In genomic region chr10:70146489-70147488, GRCh38 we compare ENCODE assay signal across 1 cellular context.
TF ChIP-seq lines count a peak whose summit lies in the region.

Gene TYSND1 (minus strand): TSS chr10:70146700. CDS start chr10:70146586, 114 bp downstream.

TF ChIP-seq in GM12878, 131 proteins besides CTCF, POLR2A, EP300 and RAD21 (continued from another document):
- peak; percentile 59 for TF ChIP-seq CUX1 (IDR thresholded peaks at IDR 0.05; ENCODE audit: insufficient replicate concordance, low read depth, low read length)
- TF ChIP-seq LARP7 (IDR thresholded peaks at IDR 0.05): no peak
- TF ChIP-seq SMAD5 (IDR thresholded peaks at IDR 0.05; ENCODE audit: low read depth): peak; percentile 44; the same call in 1 of the 2 replicates
- TF ChIP-seq HDAC2 (IDR thresholded peaks at IDR 0.05): no peak
- peak; percentile 56; the same call in 1 of the 2 replicates for TF ChIP-seq CHD2 (IDR thresholded peaks at IDR 0.05; ENCODE audit: borderline replicate concordance, low read depth, low read length)
- TF ChIP-seq ZNF384 (IDR thresholded peaks at IDR 0.05; ENCODE audit: borderline replicate concordance, low read depth, low read length): peak; percentile 96
- 0 out of 2 replicates have a peak, but pooled peaks have one; percentile 16 for TF ChIP-seq MTA3 (IDR thresholded peaks at IDR 0.05; ENCODE audit: borderline replicate concordance, low read length)
- TF ChIP-seq YY1 (IDR thresholded peaks at IDR 0.05; ENCODE audit: low read depth, low read length): 0 out of 2 replicates have a peak, but pooled peaks have one; percentile 49
- TF ChIP-seq ZNF217 (IDR thresholded peaks at IDR 0.05): 0 out of 2 replicates have a peak, but pooled peaks have one; percentile 0
- peak; percentile 20; the same call in 1 of the 2 replicates for TF ChIP-seq HCFC1 (IDR thresholded peaks at IDR 0.05; ENCODE audit: low read length)
- TF ChIP-seq ATF7 (IDR thresholded peaks at IDR 0.05; ENCODE audit: low read depth): peak; percentile 40; the same call in 1 of the 2 replicates
- TF ChIP-seq HDGF (IDR thresholded peaks at IDR 0.05): peak; percentile 81
- peak; percentile 78 for TF ChIP-seq CREM (IDR thresholded peaks at IDR 0.05; ENCODE audit: low read depth)
- no peak for TF ChIP-seq STAT1 (conservative IDR thresholded peaks at IDR 0.05)
- peak; percentile 88 for TF ChIP-seq CREB1 (IDR thresholded peaks at IDR 0.05; ENCODE audit: low read depth)
- TF ChIP-seq E2F8 (IDR thresholded peaks at IDR 0.05; ENCODE audit: low read depth, partially characterized antibody): peak; percentile 61
- TF ChIP-seq RFX5 (IDR thresholded peaks at IDR 0.05; ENCODE audit: low read depth, low read length): peak; percentile 88
- TF ChIP-seq PKNOX1 (IDR thresholded peaks at IDR 0.05): peak; percentile 51; the same call in 1 of the 2 replicates
- TF ChIP-seq SIN3A (IDR thresholded peaks at IDR 0.05; ENCODE audit: low read depth, low read length): peak; percentile 46; the same call in 1 of the 2 replicates
- TF ChIP-seq RBBP5 (conservative IDR thresholded peaks at IDR 0.05): no peak
- TF ChIP-seq POLR2AphosphoS5 (IDR thresholded peaks at IDR 0.05; ENCODE audit: low read length): peak; percentile 88
- TF ChIP-seq MXI1 (IDR thresholded peaks at IDR 0.05; ENCODE audit: low read depth, low read length): peak; percentile 39; the same call in 1 of the 2 replicates
- TF ChIP-seq POU2F2 (IDR thresholded peaks at IDR 0.05; ENCODE audit: borderline replicate concordance, low read depth, low read length): 0 out of 3 replicates have a peak, but pooled peaks have one; percentile 3
- no peak for TF ChIP-seq NR2C2 (IDR thresholded peaks at IDR 0.05; ENCODE audit: borderline replicate concordance, control insufficient read depth, insufficient read length, low read depth)
- no peak for TF ChIP-seq ESRRA (IDR thresholded peaks at IDR 0.05; ENCODE audit: low read length)
- no peak for TF ChIP-seq USF2 (IDR thresholded peaks at IDR 0.05; ENCODE audit: borderline replicate concordance, low read depth, low read length)
- TF ChIP-seq PRDM15 (CRISPR knock-in tag; IDR thresholded peaks at IDR 0.05): no peak
- peak; percentile 78; the same call in 1 of the 2 replicates for TF ChIP-seq POLR2AphosphoS2 (IDR thresholded peaks at IDR 0.05; ENCODE audit: low read depth, low read length)
- peak; percentile 34 to 65; a peak in 3 of 4 replicates for TF ChIP-seq IKZF2 (IDR thresholded peaks at IDR 0.05)
- no peak for TF ChIP-seq MEF2B (IDR thresholded peaks at IDR 0.05; ENCODE audit: partially characterized antibody, poor library complexity, severe bottlenecking)
- TF ChIP-seq PML (IDR thresholded peaks at IDR 0.05; ENCODE audit: low read length): peak; percentile 75; the same call in 1 of the 2 replicates
- peak; percentile 45; the same call in 1 of the 2 replicates for TF ChIP-seq JUND (IDR thresholded peaks at IDR 0.05; ENCODE audit: low read depth, low read length)
- peak; percentile 69 for TF ChIP-seq BCL3 (IDR thresholded peaks at IDR 0.05; ENCODE audit: borderline replicate concordance, insufficient read depth, low read depth, low read length, poor library complexity, severe bottlenecking)
- no peak; the same call in 1 of the 2 replicates for TF ChIP-seq TBL1XR1 (IDR thresholded peaks at IDR 0.05; ENCODE audit: low read depth, low read length)
- TF ChIP-seq GABPA (IDR thresholded peaks at IDR 0.05; ENCODE audit: low read depth): no peak
- TF ChIP-seq ZSCAN29 (IDR thresholded peaks at IDR 0.05): no peak
- 0 out of 2 replicates have a peak, but pooled peaks have one; percentile 43 for TF ChIP-seq RCOR1 (conservative IDR thresholded peaks at IDR 0.05; ENCODE audit: low read depth, low read length)
- TF ChIP-seq SPI1 (IDR thresholded peaks at IDR 0.05; ENCODE audit: borderline replicate concordance, insufficient read depth, low read depth, low read length): no peak
- TF ChIP-seq IRF5 (IDR thresholded peaks at IDR 0.05; ENCODE audit: borderline replicate concordance): no peak
- TF ChIP-seq RELB (IDR thresholded peaks at IDR 0.05; ENCODE audit: low read depth): peak; percentile 75
- no peak for TF ChIP-seq ZNF274 (IDR thresholded peaks at IDR 0.05; ENCODE audit: insufficient read depth, insufficient read length)
- peak; percentile 47; the same call in 1 of the 2 replicates for TF ChIP-seq MTA2 (IDR thresholded peaks at IDR 0.05; ENCODE audit: low read depth)
- peak; percentile 87 for TF ChIP-seq SP1 (IDR thresholded peaks at IDR 0.05; ENCODE audit: low read depth, low read length)
- 0 out of 2 replicates have a peak, but pooled peaks have one; percentile 47 for TF ChIP-seq ZBED1 (IDR thresholded peaks at IDR 0.05; ENCODE audit: borderline replicate concordance)
